Comparison of ENCODE assay signal across 25 cellular contexts in the genomic region with DNA sequence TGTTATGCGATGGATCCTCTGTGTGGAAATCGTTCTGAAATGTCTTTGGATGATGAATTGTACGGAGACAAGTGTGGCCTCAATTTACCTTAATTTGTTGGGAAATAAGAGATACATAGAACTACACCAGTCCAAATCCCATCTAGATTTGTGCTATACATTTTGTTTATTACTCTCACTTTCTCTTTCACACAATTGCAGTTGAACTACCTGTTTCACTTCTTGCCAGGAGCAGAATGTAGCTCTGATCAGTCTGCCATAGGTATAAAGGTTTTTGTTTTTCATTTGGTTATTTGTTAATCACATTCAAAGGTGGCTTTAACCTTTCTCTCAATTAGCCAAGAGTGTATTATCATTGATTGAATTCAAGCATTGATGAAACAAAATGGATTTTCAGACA.
DNase-seq lines count a peak whose midpoint lies in the region; ATAC-seq, FAIRE-seq and TF ChIP-seq lines count a peak whose summit lies in the region.
"Had no signal": no experiment of that assay in that cellular context is flagged by ENCODE, and none has a peak within 500 bp of the region (broad histone marks: within the 10 kb centered on the region; RNA-seq: fewer than 3 reads in every experiment).

No MANE protein-coding gene starts in this region.

- H3K27me3 ChIP-seq in Loucy (ENCODE audit: insufficient read depth, low read length, poor library complexity, severe bottlenecking): no peaks in the 10 kb centered on the region
- H3K27me3 ChIP-seq in Peyer's patch: no peaks in the 10 kb centered on the region
- H3K27me3 ChIP-seq: dorsolateral prefrontal cortex, MG63, neural progenitor cell, SJCRH30, stomach, tibial nerve had no signal

- no peak for TF ChIP-seq POLR2A in Peyer's patch (IDR thresholded peaks at IDR 0.05)

- H3K9ac ChIP-seq in Loucy (ENCODE audit: low read depth, low read length, poor library complexity, severe bottlenecking): no peak overlapping the region
- H3K9ac ChIP-seq: neural progenitor cell had no signal

- TF ChIP-seq CTCF in Loucy (conservative IDR thresholded peaks at IDR 0.05; ENCODE audit: low read length) (no peak), Peyer's patch (IDR thresholded peaks at IDR 0.05) (no peak)

- 0 out of 2 replicates have a peak overlapping the region, but pooled peaks have one; percentile 30 for H2AFZ ChIP-seq in Loucy (ENCODE audit: low read length)
- H2AFZ ChIP-seq: neural progenitor cell had no signal

- H3K36me3 ChIP-seq in Loucy (ENCODE audit: insufficient read depth, low read length): no peaks in the 10 kb centered on the region
- H3K36me3 ChIP-seq in Peyer's patch: no peaks in the 10 kb centered on the region
- H3K36me3 ChIP-seq: MG63, neural progenitor cell, prostate gland, SJCRH30, stomach, tibial nerve had no signal

- no peaks in the 10 kb centered on the region; the same call in 1 of the 2 replicates for H3K9me2 ChIP-seq in Loucy (replicated peaks; ENCODE audit: low read depth, low read length)

- no peaks in the 10 kb centered on the region for H3F3A ChIP-seq in Loucy (ENCODE audit: low read depth)

- DNase-seq in urothelium cell line (ENCODE audit: low spot score) (no peak), G401 (ENCODE audit: low spot score) (no peak), T-helper 1 cell (no peak), Peyer's patch (no peak)
- DNase-seq: activated CD4-positive, CD25-positive, alpha-beta regulatory T cell treated with anti-CD3 and anti-CD28 coated beads, Interleukin-2, amount 50 U/mL, for 72 hours; activated CD8-positive, alpha-beta T cell treated with anti-CD3 and anti-CD28 coated beads for 36 hours; activated effector memory CD4-positive, alpha-beta T cell treated with Interleukin-2 at 50 U/mL for 16 hours; activated naive CD8-positive, alpha-beta T cell treated with anti-CD3 and anti-CD28 coated beads, Interleukin-2, amount 10 ng/mL, durations not matched to agents 7 days and 5 days; dorsolateral prefrontal cortex; EL; head of caudate nucleus; kidney glomerular epithelial cell; MG63; NCI-H146; NCI-H446 treated with DMSO at 0.1 percent for 48 hours; SJCRH30; stimulated activated CD4-positive, alpha-beta T cell treated with anti-CD3 and anti-CD28 coated beads, Interleukin-15, amount 100 ng/mL, for 24 hours; stomach had no signal

- H3K4me3 ChIP-seq in Loucy (ENCODE audit: low read length, poor library complexity, severe bottlenecking): no peak overlapping the region
- H3K4me3 ChIP-seq in Peyer's patch: no peak overlapping the region
- H3K4me3 ChIP-seq: dorsolateral prefrontal cortex, MG63, neural progenitor cell, prostate gland, SJCRH30, stomach, tibial nerve had no signal

- no peaks in the 10 kb centered on the region for H4K20me1 ChIP-seq in Loucy (ENCODE audit: insufficient read depth, low read length, poor library complexity, severe bottlenecking)

- no peak overlapping the region for H3K27ac ChIP-seq in Peyer's patch
- H3K27ac ChIP-seq: dorsolateral prefrontal cortex, neural progenitor cell, prostate gland, SJCRH30, stomach, tibial nerve had no signal

- in situ Hi-C loops in G401 (cut with HindIII; ENCODE audit: low sequenced_read_pairs): no loop called here

- peak; percentile 68 for FAIRE-seq in urothelium cell line (lab: Jason Lieb, UNC)
- FAIRE-seq: H54 had no signal

- H3K4me1 ChIP-seq in Loucy (ENCODE audit: insufficient read depth, low read length, poor library complexity, severe bottlenecking): peaks cover 8% of the 10 kb centered on the region
- no peaks in the 10 kb centered on the region for H3K4me1 ChIP-seq in Peyer's patch
- H3K4me1 ChIP-seq: neural progenitor cell, prostate gland, SJCRH30, stomach, tibial nerve had no signal

- H3K79me2 ChIP-seq in Loucy (ENCODE audit: insufficient read depth, low read length): no peaks in the 10 kb centered on the region

- H3K9me3 ChIP-seq in Loucy (ENCODE audit: insufficient read depth, low read depth, low read length) (no peaks in the 10 kb centered on the region), Peyer's patch (no peaks in the 10 kb centered on the region)
- H3K9me3 ChIP-seq: MG63, prostate gland, SJCRH30, stomach, tibial nerve had no signal

- no peak overlapping the region for H3K4me2 ChIP-seq in Loucy (ENCODE audit: low read depth, low read length, poor library complexity, severe bottlenecking)
- H3K4me2 ChIP-seq: neural progenitor cell had no signal

- ATAC-seq in GM19395 (IDR thresholded peaks at IDR 0.05; ENCODE audit: unreplicated experiment): peak; percentile 53
- ATAC-seq in GM21786 (IDR thresholded peaks at IDR 0.05; ENCODE audit: unreplicated experiment): peak; percentile 55
- ATAC-seq: activated CD8-positive, alpha-beta T cell treated with anti-CD3 and anti-CD28 coated beads for 36 hours had no signal
